8 cellular contexts compared by ENCODE assay signal in genomic region chr16:87457724-87458423, GRCh38. TPM values are rescaled to one million over a fixed set of nuclear protein-coding genes. Genes with fewer than 3 reads are reported as not detected.
A peak's percentile ranks its signal among the peaks of the same experiment; 100 is the strongest.
DNase-seq lines count a peak whose midpoint lies in the region; ATAC-seq and TF ChIP-seq lines count a peak whose summit lies in the region.

No MANE protein-coding gene starts in this region.

- in situ Hi-C loops in brain microvascular endothelial cell (cut with HindIII; ENCODE audit: low pct_ligation_motif_present, low sequenced_read_pairs): no loop called here

- peaks cover 12 to 35% (median 23%) of the 10 kb centered on the region in 4 donors for H3K4me1 Mint-ChIP-seq in CD4-positive, alpha-beta memory T cell

- peak overlapping the region in 3 of 8 donors; percentile 47 to 55 (median 47) for H3K4me3 Mint-ChIP-seq in CD4-positive, alpha-beta memory T cell

- H3K27me3 ChIP-seq in CD4-positive, alpha-beta memory T cell (ENCODE audit: insufficient read depth, low read length): no peaks in the 10 kb centered on the region
- no peaks in the 10 kb centered on the region for H3K27me3 ChIP-seq in brain microvascular endothelial cell (replicated peaks)

- peak in 1 of 5 donors; percentile 50 for DNase-seq in CD4-positive, alpha-beta memory T cell
- DNase-seq in MV-4-11 (lab: John Stamatoyannopoulos, UW) (peak; percentile 59), brain microvascular endothelial cell (peak; percentile 91), posterior vena cava (ENCODE audit: low spot score) (peak; percentile 31), NCI-H1930 (lab: John Stamatoyannopoulos, UW) (no peak), GF-D8 (lab: John Stamatoyannopoulos, UW) (no peak), NCI-H69 (lab: John Stamatoyannopoulos, UW) (no peak)

- no peak overlapping the region for H3K4me3 ChIP-seq in CD4-positive, alpha-beta memory T cell (ENCODE audit: low read length in 2 of 2)
- H3K4me3 ChIP-seq in brain microvascular endothelial cell (ENCODE audit: low read depth, low read length): no peak overlapping the region

- peaks cover 14% of the 10 kb centered on the region for H3K4me1 ChIP-seq in CD4-positive, alpha-beta memory T cell (ENCODE audit: insufficient read depth, low read length)

- POLR2A ChIA-PET in CD4-positive, alpha-beta memory T cell (lab: Charles Lee; ENCODE audit: partially characterized antibody): no interaction called here

- no peaks in the 10 kb centered on the region for H3K9me3 ChIP-seq in CD4-positive, alpha-beta memory T cell (ENCODE audit: control insufficient read depth in 1 of 2, low read length in 2 of 2)

- no peak overlapping the region for H3K27ac ChIP-seq in CD4-positive, alpha-beta memory T cell (ENCODE audit: low read depth, low read length)
- peak overlapping the region; percentile 36 for H3K27ac ChIP-seq in brain microvascular endothelial cell

- no peaks in the 10 kb centered on the region for H3K27me3 Mint-ChIP-seq in CD4-positive, alpha-beta memory T cell

- H3K36me3 Mint-ChIP-seq in CD4-positive, alpha-beta memory T cell: peaks cover 20 to 48% of the 10 kb centered on the region in 2 donors

- H3K27ac Mint-ChIP-seq in CD4-positive, alpha-beta memory T cell: peak overlapping the region in 6 of 7 donors; percentile 17 to 78 (median 60)

- H3K36me3 ChIP-seq in CD4-positive, alpha-beta memory T cell (ENCODE audit: insufficient read depth, low read length): peaks cover 5% of the 10 kb centered on the region
- peaks cover 8% of the 10 kb centered on the region for H3K36me3 ChIP-seq in brain microvascular endothelial cell (replicated peaks)

- CTCF ChIA-PET in CD4-positive, alpha-beta memory T cell (lab: Charles Lee; ENCODE audit: partially characterized antibody): no interaction called here

- intact Hi-C loops in CD4-positive, alpha-beta memory T cell (cut with micrococcal nuclease): no loop called here
- intact Hi-C loops in posterior vena cava (cut with DNase I): no loop called here

- H3K9me3 Mint-ChIP-seq in CD4-positive, alpha-beta memory T cell: no peaks in the 10 kb centered on the region

- no peak for ATAC-seq in GM21737 (IDR thresholded peaks at IDR 0.05; ENCODE audit: unreplicated experiment)

- TF ChIP-seq CTCF in brain microvascular endothelial cell (IDR thresholded peaks at IDR 0.05; ENCODE audit: low read depth, low read length, missing control alignments): no peak

RNA-seq across cellular contexts. Expression of gene ZCCHC14, which starts 35.0 kb away (rescaled TPM):
- total RNA-seq in CD4-positive, alpha-beta memory T cell: 10 to 100 TPM; 22.7 to 25.1 TPM
- polyA plus RNA-seq in CD4-positive, alpha-beta memory T cell: 1 to 10 TPM in 1 of 2 donors, under 1 TPM in 1; 0.21 to 1.1 TPM
- 10 to 100 TPM; 21.7 to 28.8 TPM for total RNA-seq in posterior vena cava

Comparison
In these comparisons a context has a peak if more than half of its experiments do, and no peak if none do; other contexts are left out.
1. DNase-seq: peak in MV-4-11 (single experiment), brain microvascular endothelial cell (single experiment) and posterior vena cava (single experiment); none in NCI-H1930 (0 of 2), GF-D8 (single experiment) and NCI-H69 (single experiment).